Comparison of ENCODE assay signal across 11 cellular contexts in the genomic region with DNA sequence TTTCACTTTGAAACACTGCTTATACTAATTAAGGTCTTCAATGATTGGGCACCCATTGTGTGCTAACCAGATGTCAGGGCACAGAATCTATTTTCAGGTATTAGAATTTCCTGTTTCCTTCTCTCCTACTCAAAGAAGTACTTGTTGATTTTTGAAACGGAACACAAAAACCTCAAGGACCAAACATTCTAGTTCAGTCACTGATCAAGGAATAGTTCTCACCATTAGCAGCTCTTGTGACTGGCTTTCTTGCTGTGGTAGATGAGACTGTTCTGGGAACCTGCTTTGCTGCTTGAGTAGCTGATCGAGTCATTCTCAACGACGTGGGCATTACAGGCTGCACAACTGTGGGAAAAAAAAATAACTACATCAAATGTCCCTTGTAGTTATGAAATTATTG. TPM values are rescaled to one million over a fixed set of nuclear protein-coding genes. Genes with fewer than 3 reads are reported as not detected.
DNase-seq lines count a peak whose midpoint lies in the region; ATAC-seq, FAIRE-seq and TF ChIP-seq lines count a peak whose summit lies in the region.
"Had no signal": no experiment of that assay in that cellular context is flagged by ENCODE, and none has a peak within 500 bp of the region (broad histone marks: within the 10 kb centered on the region; RNA-seq: fewer than 3 reads in every experiment).

No MANE protein-coding gene starts in this region.

- H3K4me3 ChIP-seq in ACC112 (ENCODE audit: low read depth, low read length) (no peak overlapping the region), astrocyte (ENCODE audit: insufficient read depth, low read depth, low read length) (no peak overlapping the region), HepG2 (replicated peaks in 1 of 3; ENCODE audit: insufficient read depth in 1 of 3, low read depth in 2 of 3, low read length in 3 of 3) (no peak overlapping the region)
- H3K4me3 ChIP-seq: ascending aorta had no signal

- H3K27ac ChIP-seq in ACC112 (ENCODE audit: low read depth, low read length) (peak overlapping the region; percentile 90), astrocyte (ENCODE audit: low read depth, low read length) (peak overlapping the region; percentile 35), HepG2 (ENCODE audit: extremely low read length, insufficient read depth, low read length) (no peak overlapping the region)
- H3K27ac ChIP-seq: ascending aorta had no signal

- H3K4me2 ChIP-seq in astrocyte (ENCODE audit: low read length) (no peak overlapping the region), HepG2 (ENCODE audit: low read depth, low read length) (no peak overlapping the region)

- ATAC-seq in GM18909 (IDR thresholded peaks at IDR 0.05; ENCODE audit: poor library complexity, unreplicated experiment) (peak; percentile 87), HG02763 (IDR thresholded peaks at IDR 0.05; ENCODE audit: unreplicated experiment) (peak; percentile 61), HepG2 (no peak)

- H3K4me1 ChIP-seq in ACC112 (ENCODE audit: control insufficient read depth, insufficient read depth, low read length, unreplicated experiment) (peaks cover 18% of the 10 kb centered on the region), astrocyte (ENCODE audit: insufficient read depth, low read length) (peaks cover 6% of the 10 kb centered on the region), HepG2 (ENCODE audit: insufficient read depth, low read length) (no peaks in the 10 kb centered on the region)
- H3K4me1 ChIP-seq: ascending aorta had no signal

- H3K9ac ChIP-seq in astrocyte (ENCODE audit: low read length) (no peak overlapping the region), HepG2 (ENCODE audit: insufficient read depth, low read depth, low read length) (no peak overlapping the region)

- 100% methylated on average over 4 of the region's 4 CpGs for WGBS in HepG2 (ENCODE audit: low lambda C conversion rate)

- in situ Hi-C loops in HepG2 (cut with HindIII; ENCODE audit: extremely low pct_ligation_motif_present, low pct_unique_long_range_greater_than_20kb): no loop called here

- no peaks in the 10 kb centered on the region for H3K36me3 Mint-ChIP-seq in astrocyte (ENCODE audit: low read depth, unreplicated experiment)

- H3K79me2 ChIP-seq in ACC112 (ENCODE audit: control insufficient read depth, insufficient read depth, low read length, unreplicated experiment) (peaks cover 5% of the 10 kb centered on the region), astrocyte (ENCODE audit: insufficient read depth, low read length) (peaks cover 8% of the 10 kb centered on the region), HepG2 (ENCODE audit: insufficient read depth, low read length) (no peaks in the 10 kb centered on the region)

- TF ChIP-seq CTCF in astrocyte (IDR thresholded peaks at IDR 0.05; ENCODE audit: insufficient read depth, low read depth, low read length): no peak
- no peak for TF ChIP-seq CTCF in HepG2 (CRISPR knock-in tag; IDR thresholded peaks at IDR 0.05)

- peaks cover 9% of the 10 kb centered on the region; the same call in 1 of the 2 replicates for H3K36me3 ChIP-seq in ACC112 (ENCODE audit: insufficient read depth, low read length)
- peaks cover 8% of the 10 kb centered on the region for H3K36me3 ChIP-seq in astrocyte (ENCODE audit: insufficient read depth, low read length)
- peaks cover 7 to 56% of the 10 kb centered on the region in 2 experiments for H3K36me3 ChIP-seq in HepG2 (replicated peaks in 1 of 2; ENCODE audit: control insufficient read depth in 1 of 2, insufficient read depth in 2 of 2, low read length in 2 of 2)
- H3K36me3 ChIP-seq: ascending aorta had no signal

- CTCF ChIA-PET in HepG2 (lab: Yijun Ruan, JAX; ENCODE audit: low intra/inter-chr PET ratio, low total read pairs): no interaction called here

- H4K20me1 ChIP-seq in astrocyte (ENCODE audit: insufficient read depth, low read length): no peaks in the 10 kb centered on the region
- H4K20me1 ChIP-seq in HepG2 (ENCODE audit: insufficient read depth, low read length): no peaks in the 10 kb centered on the region; the same call in 1 of the 2 replicates

- TF ChIP-seq EP300 in HepG2 (IDR thresholded peaks at IDR 0.05; ENCODE audit: low read depth in 2 of 2, low read length in 2 of 2) (no peak), HepG2 (CRISPR knock-in tag; IDR thresholded peaks at IDR 0.05; ENCODE audit: borderline replicate concordance) (no peak)

- H2AFZ ChIP-seq in ACC112 (ENCODE audit: low read length, unreplicated experiment) (no peak overlapping the region), astrocyte (ENCODE audit: low read depth, low read length) (no peak overlapping the region), HepG2 (ENCODE audit: low read length) (no peak overlapping the region)

- intact Hi-C loops in HepG2 (cut with micrococcal nuclease; ENCODE audit: unreplicated experiment): no loop called here

- H3K4me1 Mint-ChIP-seq in astrocyte (ENCODE audit: low read depth, unreplicated experiment): no peaks in the 10 kb centered on the region
- H3K4me1 Mint-ChIP-seq: nephron had no signal

- H3K9me3 ChIP-seq in astrocyte (ENCODE audit: insufficient read depth, low read depth, low read length) (no peaks in the 10 kb centered on the region), HepG2 (ENCODE audit: low read length) (no peaks in the 10 kb centered on the region)
- H3K9me3 ChIP-seq: ascending aorta had no signal

- no peak overlapping the region for H3K27ac Mint-ChIP-seq in astrocyte (ENCODE audit: unreplicated experiment)
- H3K27ac Mint-ChIP-seq: nephron had no signal

- H3K4me3 Mint-ChIP-seq in astrocyte (ENCODE audit: unreplicated experiment): no peak overlapping the region
- H3K4me3 Mint-ChIP-seq: nephron had no signal

- peak; percentile 37 for FAIRE-seq in astrocyte (lab: Jason Lieb, UNC)
- no peak for FAIRE-seq in HepG2 (lab: Jason Lieb, UNC)

- H3K27me3 Mint-ChIP-seq in astrocyte (ENCODE audit: low read depth, unreplicated experiment): no peaks in the 10 kb centered on the region

- TF ChIP-seq POLR2A in HepG2 (IDR thresholded peaks at IDR 0.05; ENCODE audit: insufficient read depth in 1 of 2, low read depth in 2 of 2, low read length in 2 of 2): no peak

- no peaks in the 10 kb centered on the region for H3K9me3 Mint-ChIP-seq in astrocyte (ENCODE audit: unreplicated experiment)
- H3K9me3 Mint-ChIP-seq: nephron had no signal

- POLR2A ChIA-PET in HepG2 (lab: Yijun Ruan, JAX): no interaction called here

- DNase-seq in astrocyte (ENCODE audit: low read depth) (peak; percentile 20), activated gamma-delta T cell treated with Interleukin-2 at 50 U/mL for 16 hours (no peak), AG08395 (ENCODE audit: low spot score) (no peak), HepG2 (ENCODE audit: low spot score) (no peak), COR-L47 (lab: John Stamatoyannopoulos, UW) (no peak)
- DNase-seq: Kasumi-1 had no signal

- no peak for TF ChIP-seq RAD21 in HepG2 (CRISPR knock-in tag; IDR thresholded peaks at IDR 0.05)

- BruUV-seq in HepG2 (replicated peaks; lab: Mats Ljungman, UMichigan): no TSS peak

- no peaks in the 10 kb centered on the region for H3K27me3 ChIP-seq in ACC112 (ENCODE audit: insufficient read depth, low read length)
- no peaks in the 10 kb centered on the region for H3K27me3 ChIP-seq in astrocyte (ENCODE audit: insufficient read depth, low read length)
- no peaks in the 10 kb centered on the region for H3K27me3 ChIP-seq in HepG2 (ENCODE audit: control insufficient read depth in 1 of 2, insufficient read depth in 2 of 2, low read length in 2 of 2)
- H3K27me3 ChIP-seq: ascending aorta had no signal

RNA-seq across cellular contexts. Expression of gene DLGAP5, which starts 11.0 kb away (rescaled TPM):
- total RNA-seq in astrocyte (2.2 and 5.4 TPM in 2 replicates), HepG2 (2016; rRNA removed; fragmentation: Illumina TruSeq; extraction: Trizol) (55.8 and 80.1 TPM in 2 replicates)
- 6.7 and 8.3 TPM in 2 replicates for total RNA-seq in HepG2 (2016; cell fraction: cytosol; rRNA removed; fragmentation: Illumina TruSeq; extraction: Trizol; ENCODE audit: low read depth)
- 58.3 and 80.7 TPM in 2 replicates for total RNA-seq in HepG2 (2016; cell fraction: insoluble cytoplasmic fraction; rRNA removed; fragmentation: Illumina TruSeq; extraction: Trizol)
- total RNA-seq in HepG2 (2016; cell fraction: membrane; rRNA removed; fragmentation: Illumina TruSeq; extraction: Trizol): 16.7 and 20.1 TPM in 2 replicates
- total RNA-seq in HepG2 (2016; cell fraction: nucleus; rRNA removed; fragmentation: Illumina TruSeq; extraction: Trizol): 61.3 and 66.5 TPM in 2 replicates
- polyA plus RNA-seq in HepG2 (2011; rRNA removed): 4.4 and 7.7 TPM in 2 replicates
- 2.3 and 2.7 TPM in 2 replicates for polyA plus RNA-seq in HepG2 (2011; cell fraction: cytosol; rRNA removed)
- 4.1 and 4.4 TPM in 2 replicates for polyA plus RNA-seq in HepG2 (2011; cell fraction: nucleus; rRNA removed)
- 5.2 and 15.0 TPM in 2 replicates for polyA plus RNA-seq in HepG2 (2012)
- 2.3 and 3.0 TPM in 2 replicates for polyA plus RNA-seq in HepG2 (2016; cell fraction: cytosol; fragmentation: Illumina TruSeq; extraction: Trizol; ENCODE audit: low read depth)
- polyA plus RNA-seq in HepG2 (2016; cell fraction: insoluble cytoplasmic fraction; fragmentation: Illumina TruSeq; extraction: Trizol; ENCODE audit: low read depth): 49.1 and 49.3 TPM in 2 replicates
- 6.1 and 7.6 TPM in 2 replicates for polyA plus RNA-seq in HepG2 (2016; cell fraction: membrane; fragmentation: Illumina TruSeq; extraction: Trizol; ENCODE audit: low read depth)
- 53.5 and 54.9 TPM in 2 replicates for polyA plus RNA-seq in HepG2 (2016; cell fraction: nucleus; fragmentation: Illumina TruSeq; extraction: Trizol; ENCODE audit: insufficient read depth, low read depth)
- polyA minus RNA-seq in HepG2 (2011; rRNA and poly(A)+ RNA removed; ENCODE audit: low replicate concordance): 1.9 and 10.0 TPM in 2 replicates
- polyA minus RNA-seq in HepG2 (2011; cell fraction: cytosol; rRNA and poly(A)+ RNA removed): 5.5 and 9.6 TPM in 2 replicates
- 20.6 and 24.6 TPM in 2 replicates for polyA minus RNA-seq in HepG2 (2011; cell fraction: nucleus; rRNA and poly(A)+ RNA removed)
- total RNA-seq: ascending aorta had no signal

RNA-seq across cellular contexts. Expression of gene LGALS3, which starts 51.4 kb away (rescaled TPM):
- 37.4 and 48.3 TPM in 2 replicates for total RNA-seq in astrocyte
- total RNA-seq in HepG2 (2016; rRNA removed; fragmentation: Illumina TruSeq; extraction: Trizol): 5.0 and 6.3 TPM in 2 replicates
- total RNA-seq in HepG2 (2016; cell fraction: cytosol; rRNA removed; fragmentation: Illumina TruSeq; extraction: Trizol; ENCODE audit: low read depth): 2.6 and 3.6 TPM in 2 replicates
- 6.6 and 7.4 TPM in 2 replicates for total RNA-seq in HepG2 (2016; cell fraction: insoluble cytoplasmic fraction; rRNA removed; fragmentation: Illumina TruSeq; extraction: Trizol)
- 2.7 and 2.8 TPM in 2 replicates for total RNA-seq in HepG2 (2016; cell fraction: membrane; rRNA removed; fragmentation: Illumina TruSeq; extraction: Trizol)
- 2.9 TPM in 2 replicates for total RNA-seq in HepG2 (2016; cell fraction: nucleus; rRNA removed; fragmentation: Illumina TruSeq; extraction: Trizol)
- polyA plus RNA-seq in HepG2 (2011; rRNA removed): 92.2 and 97.4 TPM in 2 replicates
- polyA plus RNA-seq in HepG2 (2011; cell fraction: cytosol; rRNA removed): 78.8 and 85.7 TPM in 2 replicates
- polyA plus RNA-seq in HepG2 (2011; cell fraction: nucleus; rRNA removed): 48.6 and 48.9 TPM in 2 replicates
- polyA plus RNA-seq in HepG2 (2012): 16.0 and 39.9 TPM in 2 replicates
- 5.0 and 5.9 TPM in 2 replicates for polyA plus RNA-seq in HepG2 (2016; cell fraction: cytosol; fragmentation: Illumina TruSeq; extraction: Trizol; ENCODE audit: low read depth)
- polyA plus RNA-seq in HepG2 (2016; cell fraction: insoluble cytoplasmic fraction; fragmentation: Illumina TruSeq; extraction: Trizol; ENCODE audit: low read depth): 10.5 and 10.8 TPM in 2 replicates
- 3.3 TPM in 2 replicates for polyA plus RNA-seq in HepG2 (2016; cell fraction: membrane; fragmentation: Illumina TruSeq; extraction: Trizol; ENCODE audit: low read depth)
- 6.0 and 6.6 TPM in 2 replicates for polyA plus RNA-seq in HepG2 (2016; cell fraction: nucleus; fragmentation: Illumina TruSeq; extraction: Trizol; ENCODE audit: insufficient read depth, low read depth)
- polyA minus RNA-seq in HepG2 (2011; rRNA and poly(A)+ RNA removed; ENCODE audit: low replicate concordance): 42.0 and 143 TPM in 2 replicates
- 30.7 and 33.1 TPM in 2 replicates for polyA minus RNA-seq in HepG2 (2011; cell fraction: cytosol; rRNA and poly(A)+ RNA removed)
- polyA minus RNA-seq in HepG2 (2011; cell fraction: nucleus; rRNA and poly(A)+ RNA removed): 12.0 and 17.0 TPM in 2 replicates
